Comparison of ENCODE assay signal across 8 cellular contexts in the genomic region with DNA sequence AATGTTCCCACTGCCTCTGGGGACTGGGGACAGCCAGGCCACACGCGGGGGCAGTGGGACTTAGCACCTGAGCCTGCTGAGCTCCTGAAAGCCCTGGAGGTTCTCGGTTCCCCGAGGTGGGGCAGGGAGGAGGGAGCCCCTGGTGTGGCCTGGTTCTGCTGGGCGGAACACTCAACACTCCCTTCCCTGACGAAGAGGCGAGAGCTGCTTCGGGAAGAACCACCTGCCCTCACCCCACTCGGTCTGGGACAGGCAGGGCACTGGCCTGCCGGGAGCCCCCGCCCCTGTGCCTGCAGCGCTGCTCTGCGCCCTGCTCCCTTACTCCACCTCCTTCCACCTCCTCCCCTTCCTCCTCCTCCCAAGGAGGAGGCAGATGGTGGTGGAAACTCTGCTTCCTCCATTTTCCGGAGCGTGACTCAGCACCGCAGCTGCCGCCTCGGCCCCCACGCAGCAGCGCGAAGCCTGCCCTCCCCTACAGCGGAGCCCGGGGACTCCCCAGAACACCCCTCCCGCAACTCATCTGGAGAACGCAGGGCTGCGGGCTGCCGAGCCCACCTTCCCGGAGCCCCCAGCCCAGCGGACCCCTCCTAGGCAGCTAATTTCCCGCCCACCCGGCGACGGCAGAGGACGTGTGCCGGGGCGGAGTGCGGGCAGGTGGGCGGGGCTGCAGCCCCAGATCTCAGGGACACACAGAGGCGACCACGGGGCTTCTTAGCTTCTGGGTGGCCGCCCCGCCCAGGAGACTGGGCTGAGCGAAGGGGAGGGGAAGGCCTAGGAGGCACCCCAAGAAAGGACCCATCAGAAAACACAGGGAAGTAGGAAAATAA. TPM values are rescaled to one million over a fixed set of nuclear protein-coding genes. Genes with fewer than 3 reads are reported as not detected.
DNase-seq lines count a peak whose midpoint lies in the region; ATAC-seq and TF ChIP-seq lines count a peak whose summit lies in the region.

No MANE protein-coding gene starts in this region.

- H3K36me3 Mint-ChIP-seq in naive B cell: no peaks in the 10 kb centered on the region

- DNase-seq in NOMO-1 (lab: John Stamatoyannopoulos, UW; ENCODE audit: unreplicated experiment in 2 of 2) (peak; percentile 73 to 78), activated T-cell treated with anti-CD3 and anti-CD28 coated beads for 24 hours (ENCODE audit: low read depth) (peak; percentile 75), naive B cell (peak; percentile 56)
- peak; percentile 60 to 72 for DNase-seq in stimulated activated CD8-positive, alpha-beta memory T cell treated with anti-CD3 and anti-CD28 coated beads, Interleukin-7, amount 100 ng/mL, for 48 hours (ENCODE audit: extremely low read depth in 1 of 2, low read depth in 1 of 2)

- H3K27me3 Mint-ChIP-seq in naive B cell: no peaks in the 10 kb centered on the region

- H3K4me3 Mint-ChIP-seq in naive B cell: peak overlapping the region; percentile 79 to 90 (median 88)

- peak; percentile 41 for TF ChIP-seq POLR2A in GM15510 (IDR thresholded peaks at IDR 0.05; ENCODE audit: borderline replicate concordance, extremely low read depth, insufficient read length)

- peak; percentile 30 for ATAC-seq in HG03025 (IDR thresholded peaks at IDR 0.05; ENCODE audit: low FRiP score, unreplicated experiment)
- peak; percentile 69 for ATAC-seq in esophagus mucosa
- ATAC-seq in naive B cell (ENCODE audit: low read depth in 2 of 2): peak; percentile 48 to 59
- ATAC-seq in HG02571 (IDR thresholded peaks at IDR 0.05; ENCODE audit: unreplicated experiment): no peak

- H3K9me3 Mint-ChIP-seq in naive B cell: peaks cover 3 to 12% (median 9%) of the 10 kb centered on the region in 7 donors

- peak overlapping the region in 5 of 6 donors; percentile 6 to 88 (median 50) for H3K27ac Mint-ChIP-seq in naive B cell

- H3K4me1 Mint-ChIP-seq in naive B cell: peaks cover 35 to 48% (median 35%) of the 10 kb centered on the region in 3 donors

RNA-seq across cellular contexts. Expression of gene INF2, which starts 11.7 kb away (rescaled TPM):
- 28.4 TPM for total RNA-seq in esophagus mucosa
- 10 to 100 TPM in 1 of 6 donors, 1 to 10 TPM in 5; 2.8 to 10.2 (median 5.5) TPM for polyA plus RNA-seq in naive B cell (ENCODE audit: low read depth in 6 of 6)

RNA-seq across cellular contexts. Expression of gene ADSS1, which starts 46.3 kb away (rescaled TPM):
- 5.7 TPM for total RNA-seq in esophagus mucosa
- under 1 TPM in 2 of 6 donors, not detected in 4; 0.17 to 0.29 TPM for polyA plus RNA-seq in naive B cell (ENCODE audit: low read depth in 6 of 6)
